Comparison of ENCODE assay signal across 1 cellular context in genomic region chr11:17748761-17749721, GRCh38.
TF ChIP-seq lines count a peak whose summit lies in the region.

No MANE protein-coding gene starts in this region.

TF ChIP-seq in HepG2, 621 proteins besides CTCF, POLR2A, EP300 and RAD21:
- no peak for TF ChIP-seq ZNF33B (CRISPR knock-in tag; IDR thresholded peaks at IDR 0.05)
- no peak for TF ChIP-seq ZBTB25 (CRISPR knock-in tag; IDR thresholded peaks at IDR 0.05)
- no peak for TF ChIP-seq TCF7 (IDR thresholded peaks at IDR 0.05; ENCODE audit: low read depth)
- TF ChIP-seq ZNF713 (CRISPR knock-in tag; IDR thresholded peaks at IDR 0.05), result no peak
- no peak for TF ChIP-seq TAF15 (IDR thresholded peaks at IDR 0.05; ENCODE audit: low read depth, low read length, poor library complexity, severe bottlenecking)
- TF ChIP-seq TRAFD1 (CRISPR knock-in tag; IDR thresholded peaks at IDR 0.05; ENCODE audit: borderline replicate concordance), result no peak
- TF ChIP-seq, protein P1, sequence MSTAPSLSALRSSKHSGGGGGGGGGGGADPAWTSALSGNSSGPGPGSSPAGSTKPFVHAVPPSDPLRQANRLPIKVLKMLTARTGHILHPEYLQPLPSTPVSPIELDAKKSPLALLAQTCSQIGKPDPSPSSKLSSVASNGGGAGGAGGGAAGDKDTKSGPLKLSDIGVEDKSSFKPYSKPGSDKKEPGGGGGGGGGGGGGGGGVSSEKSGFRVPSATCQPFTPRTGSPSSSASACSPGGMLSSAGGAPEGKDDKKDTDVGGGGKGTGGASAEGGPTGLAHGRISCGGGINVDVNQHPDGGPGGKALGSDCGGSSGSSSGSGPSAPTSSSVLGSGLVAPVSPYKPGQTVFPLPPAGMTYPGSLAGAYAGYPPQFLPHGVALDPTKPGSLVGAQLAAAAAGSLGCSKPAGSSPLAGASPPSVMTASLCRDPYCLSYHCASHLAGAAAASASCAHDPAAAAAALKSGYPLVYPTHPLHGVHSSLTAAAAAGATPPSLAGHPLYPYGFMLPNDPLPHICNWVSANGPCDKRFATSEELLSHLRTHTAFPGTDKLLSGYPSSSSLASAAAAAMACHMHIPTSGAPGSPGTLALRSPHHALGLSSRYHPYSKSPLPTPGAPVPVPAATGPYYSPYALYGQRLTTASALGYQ (CRISPR knock-in tag; IDR thresholded peaks at IDR 0.05), result no peak
- no peak for TF ChIP-seq ZNF264 (CRISPR knock-in tag; IDR thresholded peaks at IDR 0.05)
- TF ChIP-seq MYNN (CRISPR knock-in tag; IDR thresholded peaks at IDR 0.05; ENCODE audit: low read depth), result no peak
- no peak for TF ChIP-seq ASH2L (IDR thresholded peaks at IDR 0.05; ENCODE audit: insufficient read length, low read depth, low read length)
- no peak for TF ChIP-seq RNF2 (conservative IDR thresholded peaks at IDR 0.05; ENCODE audit: low read depth)
- TF ChIP-seq HOXA7 (CRISPR knock-in tag; IDR thresholded peaks at IDR 0.05), result no peak
- TF ChIP-seq, protein P2, sequence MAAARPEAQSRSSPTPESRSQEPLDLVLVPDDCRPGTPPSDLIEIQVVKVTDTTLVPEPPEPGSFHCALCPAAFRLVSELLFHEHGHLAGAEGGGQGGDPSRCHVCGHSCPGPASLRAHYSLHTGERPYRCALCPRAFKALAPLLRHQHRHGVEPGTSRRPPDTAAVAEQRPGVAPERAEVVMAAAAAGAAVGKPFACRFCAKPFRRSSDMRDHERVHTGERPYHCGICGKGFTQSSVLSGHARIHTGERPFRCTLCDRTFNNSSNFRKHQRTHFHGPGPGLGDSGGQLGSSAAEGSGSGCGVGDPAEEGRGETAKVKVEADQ (CRISPR knock-in tag; IDR thresholded peaks at IDR 0.05; ENCODE audit: borderline replicate concordance), result no peak
- no peak for TF ChIP-seq ZSCAN9 (CRISPR knock-in tag; IDR thresholded peaks at IDR 0.05; ENCODE audit: borderline replicate concordance)
- TF ChIP-seq MED13 (CRISPR knock-in tag; IDR thresholded peaks at IDR 0.05), result no peak
- TF ChIP-seq, protein P3, sequence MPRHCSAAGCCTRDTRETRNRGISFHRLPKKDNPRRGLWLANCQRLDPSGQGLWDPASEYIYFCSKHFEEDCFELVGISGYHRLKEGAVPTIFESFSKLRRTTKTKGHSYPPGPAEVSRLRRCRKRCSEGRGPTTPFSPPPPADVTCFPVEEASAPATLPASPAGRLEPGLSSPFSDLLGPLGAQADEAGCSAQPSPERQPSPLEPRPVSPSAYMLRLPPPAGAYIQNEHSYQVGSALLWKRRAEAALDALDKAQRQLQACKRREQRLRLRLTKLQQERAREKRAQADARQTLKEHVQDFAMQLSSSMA (CRISPR knock-in tag; IDR thresholded peaks at IDR 0.05), result no peak
- no peak for TF ChIP-seq ZNF652 (CRISPR knock-in tag; IDR thresholded peaks at IDR 0.05; ENCODE audit: borderline replicate concordance, low read depth)
